Comparison of ENCODE assay signal across 10 cellular contexts in the genomic region with DNA sequence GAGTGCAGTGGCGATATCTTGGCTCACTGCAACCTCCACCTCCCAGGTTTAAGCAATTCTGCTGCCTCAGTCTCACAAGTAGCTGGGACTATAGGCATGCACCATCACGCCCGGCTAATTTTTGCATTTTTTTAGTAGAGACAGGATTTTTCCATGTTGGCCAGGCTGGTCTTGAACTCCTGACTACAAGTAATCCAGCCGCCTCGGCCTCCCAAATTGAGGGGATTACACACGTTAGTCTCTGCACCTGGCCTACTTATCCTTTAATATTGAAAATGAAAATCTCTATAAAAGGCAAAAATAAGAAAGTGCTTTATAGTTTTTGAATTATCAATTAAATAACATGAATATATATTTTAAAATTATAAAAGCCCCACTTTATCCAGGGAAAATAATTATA.
"Had no signal": no experiment of that assay in that cellular context is flagged by ENCODE, and none has a peak within 500 bp of the region (broad histone marks: within the 10 kb centered on the region; RNA-seq: fewer than 3 reads in every experiment).

No MANE protein-coding gene starts in this region.

- H3K9me3 ChIP-seq: HAP-1 had no signal

- DNase-seq: GM23248, GOT3, H7, H9, HCEC 1CT, HFFc6 had no signal

- H3K36me3 ChIP-seq: HAP-1 had no signal

- H3K4me3 ChIP-seq: GM23248, GM23338, HAP-1 had no signal

- H3K9ac ChIP-seq: GM23248 had no signal

- FAIRE-seq: H1, H54 had no signal

- H3K4me1 ChIP-seq: HAP-1 had no signal

- H3K27ac ChIP-seq: GM23248 had no signal
